24 cellular contexts compared by ENCODE assay signal in genomic region chr9:113238859-113239231, GRCh38.
"Had no signal": no experiment of that assay in that cellular context is flagged by ENCODE, and none has a peak within 500 bp of the region (broad histone marks: within the 10 kb centered on the region; RNA-seq: fewer than 3 reads in every experiment).

No MANE protein-coding gene starts in this region.

- H3K4me3 Mint-ChIP-seq: dendritic cell treated with granulocyte-macrophage colony-stimulating factor and Interleukin-4, amounts not matched to agents 40 ng/mL and 50 ng/mL, for 4 days; immature natural killer cell; naive B cell; nephron progenitor cell; stimulated activated memory B cell treated with anti-CD40 and anti-IgM and Interleukin-4, amounts not matched to agents 10 μg/mL and 1 μg/mL and 100 μg/mL, for 72 hours; stimulated activated naive CD8-positive, alpha-beta T cell treated with anti-CD3 and anti-CD28 coated beads, Interleukin-15, Interleukin-2, amounts not matched to agents 100 ng/mL and 50 ng/mL, for 24 hours had no signal

- DNase-seq: cerebellar nuclear complex; esophagus squamous epithelium; foreskin fibroblast; glutamatergic neuron; immature natural killer cell; kidney; left cardiac atrium; left ventricle myocardium superior; mesendoderm; naive B cell; nephron progenitor cell; psoas muscle; retina; spleen; stimulated activated CD4-positive, alpha-beta T cell treated with anti-CD3 and anti-CD28 coated beads, Interleukin-15, amount 100 ng/mL, for 24 hours; stimulated activated CD4-positive, alpha-beta T cell treated with anti-CD3 and anti-CD28 coated beads, Interleukin-1b, Interleukin-23, amount 100 ng/mL, for 48 hours; stimulated activated CD4-positive, alpha-beta T cell treated with anti-CD3 and anti-CD28 coated beads, Interleukin-4, amount 100 ng/mL, for 24 hours; transverse colon had no signal

- H3K9me3 ChIP-seq: esophagus squamous epithelium, gastroesophageal sphincter, psoas muscle, spleen, thoracic aorta, transverse colon had no signal

- H3K27ac Mint-ChIP-seq: dendritic cell treated with granulocyte-macrophage colony-stimulating factor and Interleukin-4, amounts not matched to agents 40 ng/mL and 50 ng/mL, for 4 days; naive B cell; nephron progenitor cell; stimulated activated memory B cell treated with anti-CD40 and anti-IgM and Interleukin-4, amounts not matched to agents 10 μg/mL and 1 μg/mL and 100 μg/mL, for 72 hours; stimulated activated naive CD8-positive, alpha-beta T cell treated with anti-CD3 and anti-CD28 coated beads, Interleukin-15, Interleukin-2, amounts not matched to agents 100 ng/mL and 50 ng/mL, for 24 hours had no signal

- H3K27me3 ChIP-seq: esophagus squamous epithelium, gastroesophageal sphincter, spleen, transverse colon had no signal

- H3K36me3 ChIP-seq: esophagus squamous epithelium, gastroesophageal sphincter, spleen, thoracic aorta, transverse colon had no signal

- H3K36me3 Mint-ChIP-seq: naive B cell; stimulated activated memory B cell treated with anti-CD40 and anti-IgM and Interleukin-4, amounts not matched to agents 10 μg/mL and 1 μg/mL and 100 μg/mL, for 72 hours had no signal

- H3K4me3 ChIP-seq: esophagus squamous epithelium, gastroesophageal sphincter, psoas muscle, spleen, thoracic aorta, transverse colon had no signal

- H3K27me3 Mint-ChIP-seq: dendritic cell treated with granulocyte-macrophage colony-stimulating factor and Interleukin-4, amounts not matched to agents 40 ng/mL and 50 ng/mL, for 4 days; naive B cell; stimulated activated memory B cell treated with anti-CD40 and anti-IgM and Interleukin-4, amounts not matched to agents 10 μg/mL and 1 μg/mL and 100 μg/mL, for 72 hours; stimulated activated naive CD8-positive, alpha-beta T cell treated with anti-CD3 and anti-CD28 coated beads, Interleukin-15, Interleukin-2, amounts not matched to agents 100 ng/mL and 50 ng/mL, for 24 hours had no signal

- H3K9me3 Mint-ChIP-seq: dendritic cell treated with granulocyte-macrophage colony-stimulating factor and Interleukin-4, amounts not matched to agents 40 ng/mL and 50 ng/mL, for 4 days; immature natural killer cell; naive B cell; nephron progenitor cell; stimulated activated memory B cell treated with anti-CD40 and anti-IgM and Interleukin-4, amounts not matched to agents 10 μg/mL and 1 μg/mL and 100 μg/mL, for 72 hours; stimulated activated naive CD8-positive, alpha-beta T cell treated with anti-CD3 and anti-CD28 coated beads, Interleukin-15, Interleukin-2, amounts not matched to agents 100 ng/mL and 50 ng/mL, for 24 hours had no signal

- H3K4me1 ChIP-seq: gastroesophageal sphincter had no signal

- H3K27ac ChIP-seq: esophagus squamous epithelium, gastroesophageal sphincter, psoas muscle, spleen, thoracic aorta, transverse colon had no signal

- ATAC-seq: gastroesophageal sphincter; left cardiac atrium; left ventricle myocardium superior; psoas muscle; sciatic nerve; stimulated activated memory B cell treated with anti-CD40 and anti-IgM and Interleukin-4, amounts not matched to agents 10 μg/mL and 1 μg/mL and 100 μg/mL, for 72 hours had no signal
